12 cellular contexts compared by ENCODE assay signal in the genomic region with DNA sequence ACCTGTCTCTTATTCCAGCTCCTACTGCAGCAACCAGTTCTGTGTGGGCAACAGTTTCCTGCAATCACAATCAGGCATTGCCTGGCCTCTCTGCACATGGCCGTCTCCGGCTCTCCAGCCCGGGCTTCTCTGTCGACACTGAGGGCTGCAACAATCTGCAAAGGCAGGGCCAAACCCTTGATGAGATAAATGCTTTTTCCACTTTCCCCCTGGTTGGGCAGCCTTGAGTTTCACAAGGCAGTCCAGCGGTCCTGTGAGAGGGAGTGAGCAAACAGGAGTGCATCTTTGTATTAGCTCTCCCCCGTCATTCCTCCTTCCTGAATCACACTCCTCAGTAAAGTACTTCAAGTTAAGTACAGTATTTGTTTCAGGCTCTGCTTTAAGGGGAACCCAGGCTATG. TPM values are rescaled to one million over a fixed set of nuclear protein-coding genes. Genes with fewer than 3 reads are reported as not detected.
DNase-seq lines count a peak whose midpoint lies in the region; ATAC-seq and TF ChIP-seq lines count a peak whose summit lies in the region.
"Had no signal": no experiment of that assay in that cellular context is flagged by ENCODE, and none has a peak within 500 bp of the region (broad histone marks: within the 10 kb centered on the region; RNA-seq: fewer than 3 reads in every experiment).

No MANE protein-coding gene starts in this region.

- H3F3A ChIP-seq in GM23338 (replicated peaks; ENCODE audit: low read depth) = no peaks in the 10 kb centered on the region

- H3K27me3 ChIP-seq in GM23338 (ENCODE audit: insufficient read depth) = no peaks in the 10 kb centered on the region
- H3K27me3 ChIP-seq: testis had no signal

- H4K20me1 ChIP-seq in GM23338 (replicated peaks; ENCODE audit: insufficient read depth) = no peaks in the 10 kb centered on the region
- no peaks in the 10 kb centered on the region for H4K20me1 ChIP-seq in OCI-LY7 (ENCODE audit: insufficient read depth, low read length)

- H3K79me2 ChIP-seq in GM23338 (replicated peaks; ENCODE audit: insufficient read depth) (no peaks in the 10 kb centered on the region), OCI-LY7 (ENCODE audit: insufficient read depth, low read depth, low read length) (no peaks in the 10 kb centered on the region)

- intact Hi-C loops in natural killer cell (cut with micrococcal nuclease) = no loop called here
- intact Hi-C loops in OCI-LY7 (cut with micrococcal nuclease; ENCODE audit: unreplicated experiment) = no loop called here

- H3K4me2 ChIP-seq in GM23338 = peak overlapping the region; percentile 41
- H3K4me2 ChIP-seq in OCI-LY7 (ENCODE audit: low read length) = no peak overlapping the region

- CTCF ChIA-PET in RWPE1 (lab: Yijun Ruan, JAX) = no interaction called here
- CTCF ChIA-PET in activated CD8-positive, alpha-beta memory T cell treated with anti-CD3 and anti-CD28 coated beads, Interleukin-2, amount 10 ng/mL, durations not matched to agents 7 days and 5 days (lab: Charles Lee) = no interaction called here
- CTCF ChIA-PET in OCI-LY7 (lab: Charles Lee; ENCODE audit: unreplicated experiment) = no interaction called here

- H3K9me3 ChIP-seq in OCI-LY7 (ENCODE audit: low read length) = no peaks in the 10 kb centered on the region
- H3K9me3 ChIP-seq: testis had no signal

- no peaks in the 10 kb centered on the region for H3K36me3 ChIP-seq in GM23338 (ENCODE audit: insufficient read depth)
- no peaks in the 10 kb centered on the region for H3K36me3 ChIP-seq in OCI-LY7 (ENCODE audit: insufficient read depth, low read length)

- H3K4me3 ChIP-seq in GM23338 = no peak overlapping the region
- no peak overlapping the region for H3K4me3 ChIP-seq in fibroblast of the aortic adventitia (ENCODE audit: low read depth, low read length)
- H3K4me3 ChIP-seq in retinal pigment epithelial cell (ENCODE audit: low read length) = no peak overlapping the region
- H3K4me3 ChIP-seq in OCI-LY7 (ENCODE audit: low read depth, low read length, poor library complexity, severe bottlenecking) = no peak overlapping the region
- H3K4me3 ChIP-seq: testis had no signal

- H3K27ac Mint-ChIP-seq in GM23338 (peak overlapping the region; percentile 86; the same call in 1 of the 2 replicates), natural killer cell (no peak overlapping the region)
- H3K27ac Mint-ChIP-seq in activated CD8-positive, alpha-beta memory T cell treated with anti-CD3 and anti-CD28 coated beads, Interleukin-2, amount 10 ng/mL, durations not matched to agents 7 days and 5 days = no peak overlapping the region
- H3K27ac Mint-ChIP-seq: activated CD8-positive, alpha-beta T cell treated with anti-CD3 and anti-CD28 coated beads, Interleukin-2, amount 10 ng/mL, durations not matched to agents 7 days and 5 days had no signal

- POLR2A ChIA-PET in RWPE1 (lab: Yijun Ruan, JAX; ENCODE audit: low non-redundant PET) (no interaction called here), OCI-LY7 (lab: Charles Lee) (interaction anchor here (0.6 to 0.8 kb wide), 2 partner anchors 13 to 100 kb away, joined by 3 read pairs; no protein-coding TSS in a partner anchor)

- no peaks in the 10 kb centered on the region for H3K36me3 Mint-ChIP-seq in GM23338 (ENCODE audit: low read depth)
- H3K36me3 Mint-ChIP-seq in natural killer cell = no peaks in the 10 kb centered on the region
- H3K36me3 Mint-ChIP-seq in activated CD8-positive, alpha-beta memory T cell treated with anti-CD3 and anti-CD28 coated beads, Interleukin-2, amount 10 ng/mL, durations not matched to agents 7 days and 5 days = no peaks in the 10 kb centered on the region
- H3K36me3 Mint-ChIP-seq: naive B cell had no signal

- H3K27ac ChIP-seq in GM23338 (ENCODE audit: low read depth) (0 out of 2 replicates have a peak overlapping the region, but pooled peaks have one; percentile 10), RWPE1 (no peak overlapping the region), caudate nucleus (ENCODE audit: low read depth, low read length) (no peak overlapping the region), OCI-LY7 (ENCODE audit: low read depth, low read length, poor library complexity, severe bottlenecking) (no peak overlapping the region)
- H3K27ac ChIP-seq: testis had no signal

- H3K27me3 Mint-ChIP-seq in GM23338 (ENCODE audit: insufficient read depth, low read depth, poor library complexity) = peaks cover 2% of the 10 kb centered on the region
- H3K27me3 Mint-ChIP-seq in natural killer cell (ENCODE audit: low read depth in 2 of 2) = peaks cover 21 to 37% of the 10 kb centered on the region in 2 donors
- peaks cover 15% of the 10 kb centered on the region for H3K27me3 Mint-ChIP-seq in activated CD8-positive, alpha-beta memory T cell treated with anti-CD3 and anti-CD28 coated beads, Interleukin-2, amount 10 ng/mL, durations not matched to agents 7 days and 5 days

- peaks cover 20% of the 10 kb centered on the region for H3K4me1 Mint-ChIP-seq in GM23338
- H3K4me1 Mint-ChIP-seq in natural killer cell = no peaks in the 10 kb centered on the region
- no peaks in the 10 kb centered on the region for H3K4me1 Mint-ChIP-seq in activated CD8-positive, alpha-beta memory T cell treated with anti-CD3 and anti-CD28 coated beads, Interleukin-2, amount 10 ng/mL, durations not matched to agents 7 days and 5 days
- H3K4me1 Mint-ChIP-seq: naive B cell had no signal

- H3K4me3 Mint-ChIP-seq in GM23338 (no peak overlapping the region), natural killer cell (no peak overlapping the region)
- no peak overlapping the region for H3K4me3 Mint-ChIP-seq in activated CD8-positive, alpha-beta memory T cell treated with anti-CD3 and anti-CD28 coated beads, Interleukin-2, amount 10 ng/mL, durations not matched to agents 7 days and 5 days
- H3K4me3 Mint-ChIP-seq: activated CD8-positive, alpha-beta T cell treated with anti-CD3 and anti-CD28 coated beads, Interleukin-2, amount 10 ng/mL, durations not matched to agents 7 days and 5 days; naive B cell had no signal

- peak; percentile 28 for DNase-seq in GM23338 (ENCODE audit: low spot score)
- peak; percentile 41 for DNase-seq in RWPE1 (ENCODE audit: low spot score)
- peak; percentile 90 for DNase-seq in fibroblast of the aortic adventitia (ENCODE audit: low read depth)
- peak; percentile 25 for DNase-seq in retinal pigment epithelial cell (ENCODE audit: low read depth)
- DNase-seq in natural killer cell = no peak
- DNase-seq in caudate nucleus (lab: John Stamatoyannopoulos, UW) = no peak
- DNase-seq in activated CD8-positive, alpha-beta memory T cell treated with anti-CD3 and anti-CD28 coated beads, Interleukin-2, amount 10 ng/mL, durations not matched to agents 7 days and 5 days = no peak
- no peak for DNase-seq in OCI-LY7 (ENCODE audit: low spot score)
- DNase-seq: activated CD8-positive, alpha-beta T cell treated with anti-CD3 and anti-CD28 coated beads, Interleukin-2, amount 10 ng/mL, durations not matched to agents 7 days and 5 days; anterior cingulate cortex; naive B cell; testis had no signal

- peaks cover 8% of the 10 kb centered on the region for H3K4me1 ChIP-seq in GM23338 (ENCODE audit: insufficient read depth)
- no peaks in the 10 kb centered on the region for H3K4me1 ChIP-seq in OCI-LY7 (ENCODE audit: insufficient read depth, low read length, poor library complexity, severe bottlenecking)

- ATAC-seq in GM23338 (peak; percentile 79), natural killer cell (no peak)
- ATAC-seq in activated CD8-positive, alpha-beta memory T cell treated with anti-CD3 and anti-CD28 coated beads, Interleukin-2, amount 10 ng/mL, durations not matched to agents 7 days and 5 days = no peak
- ATAC-seq: activated CD8-positive, alpha-beta T cell treated with anti-CD3 and anti-CD28 coated beads, Interleukin-2, amount 10 ng/mL, durations not matched to agents 7 days and 5 days had no signal

- H2AFZ ChIP-seq in GM23338 (peak overlapping the region; percentile 90), OCI-LY7 (ENCODE audit: low read length) (no peak overlapping the region)

- no peaks in the 10 kb centered on the region for H3K9me3 Mint-ChIP-seq in GM23338
- H3K9me3 Mint-ChIP-seq in natural killer cell = no peaks in the 10 kb centered on the region
- H3K9me3 Mint-ChIP-seq in activated CD8-positive, alpha-beta memory T cell treated with anti-CD3 and anti-CD28 coated beads, Interleukin-2, amount 10 ng/mL, durations not matched to agents 7 days and 5 days (ENCODE audit: low read depth) = peaks cover 2% of the 10 kb centered on the region
- H3K9me3 Mint-ChIP-seq: naive B cell had no signal

- H3K9me2 ChIP-seq in GM23338 (ENCODE audit: insufficient read depth) = no peaks in the 10 kb centered on the region
- no peaks in the 10 kb centered on the region for H3K9me2 ChIP-seq in OCI-LY7 (ENCODE audit: insufficient read depth, low read length)

- no TSS peak for BruUV-seq in OCI-LY7 (replicated peaks; lab: Mats Ljungman, UMichigan)

- TF ChIP-seq CTCF in GM23338 (conservative IDR thresholded peaks at IDR 0.05; ENCODE audit: low read depth in 2 of 2) (no peak), RWPE1 (conservative IDR thresholded peaks at IDR 0.05; ENCODE audit: low read depth) (no peak), fibroblast of the aortic adventitia (IDR thresholded peaks at IDR 0.05; ENCODE audit: insufficient read depth, low read length) (no peak), retinal pigment epithelial cell (conservative IDR thresholded peaks at IDR 0.05; ENCODE audit: low read depth, low read length) (no peak), natural killer cell (IDR thresholded peaks at IDR 0.05) (no peak), OCI-LY7 (conservative IDR thresholded peaks at IDR 0.05; ENCODE audit: low read length) (no peak)

TF ChIP-seq in GM23338, 12 proteins besides CTCF, POLR2A, EP300 and RAD21 (continues in another document):
- TF ChIP-seq JUNB (IDR thresholded peaks at IDR 0.05; ENCODE audit: unreplicated experiment) (no peak), CREB1 (CRISPR knock-in tag; IDR thresholded peaks at IDR 0.05; ENCODE audit: low read depth) (no peak), NANOG (IDR thresholded peaks at IDR 0.05; ENCODE audit: borderline replicate concordance) (no peak)

RNA-seq across cellular contexts. Expression of a gene that starts 40.7 kb away (rescaled TPM):
- 24.6 and 32.5 TPM in 2 replicates for total RNA-seq in GM23338 (2014; rRNA removed; shearing (Covaris generic))
- 4.7 and 6.3 TPM in 2 replicates for polyA plus RNA-seq in GM23338 (2016; fragmentation: Nextera tagmentation; extraction: Ambion mirVana)
- total RNA-seq in fibroblast of the aortic adventitia (ENCODE audit: low replicate concordance) (27.2 and 28.5 TPM in 2 replicates), natural killer cell (10 to 100 TPM; 21.9 to 27.5 (median 22.6) TPM), OCI-LY7 (2022) (31.2 and 31.5 TPM in 2 replicates)
- total RNA-seq in activated CD8-positive, alpha-beta memory T cell treated with anti-CD3 and anti-CD28 coated beads, Interleukin-2, amount 10 ng/mL, durations not matched to agents 7 days and 5 days = 10 to 100 TPM; 14.9 to 17.4 TPM
- 16.1 and 26.4 TPM in 2 replicates for total RNA-seq in OCI-LY7 (2014; rRNA removed; shearing (Covaris generic))

RNA-seq across cellular contexts. Expression of a gene that starts 46.9 kb away (rescaled TPM):
- total RNA-seq in GM23338 (2014; rRNA removed; shearing (Covaris generic)) = 6.6 and 7.5 TPM in 2 replicates
- 1.4 and 2.1 TPM in 2 replicates for polyA plus RNA-seq in GM23338 (2016; fragmentation: Nextera tagmentation; extraction: Ambion mirVana)
- 17.1 and 26.3 TPM in 2 replicates for total RNA-seq in fibroblast of the aortic adventitia (ENCODE audit: low replicate concordance)
- 1 to 10 TPM; 1.1 to 3.4 (median 1.2) TPM for total RNA-seq in natural killer cell
- 10 to 100 TPM; 20.0 to 24.7 TPM for total RNA-seq in activated CD8-positive, alpha-beta memory T cell treated with anti-CD3 and anti-CD28 coated beads, Interleukin-2, amount 10 ng/mL, durations not matched to agents 7 days and 5 days
- total RNA-seq in OCI-LY7 (2014; rRNA removed; shearing (Covaris generic)) = 6.2 and 6.3 TPM in 2 replicates
- 16.1 and 18.4 TPM in 2 replicates for total RNA-seq in OCI-LY7 (2022)

Comparison
In these comparisons a context has a peak if more than half of its experiments do, and no peak if none do; other contexts are left out.
1. DNase-seq: peak in GM23338 (single experiment), RWPE1 (single experiment), fibroblast of the aortic adventitia (single experiment) and retinal pigment epithelial cell (single experiment); none in natural killer cell (single experiment), caudate nucleus (0 of 61), activated CD8-positive, alpha-beta memory T cell treated with anti-CD3 and anti-CD28 coated beads, Interleukin-2, amount 10 ng/mL, durations not matched to agents 7 days and 5 days (single experiment) and OCI-LY7 (single experiment).